In the genomic region with DNA sequence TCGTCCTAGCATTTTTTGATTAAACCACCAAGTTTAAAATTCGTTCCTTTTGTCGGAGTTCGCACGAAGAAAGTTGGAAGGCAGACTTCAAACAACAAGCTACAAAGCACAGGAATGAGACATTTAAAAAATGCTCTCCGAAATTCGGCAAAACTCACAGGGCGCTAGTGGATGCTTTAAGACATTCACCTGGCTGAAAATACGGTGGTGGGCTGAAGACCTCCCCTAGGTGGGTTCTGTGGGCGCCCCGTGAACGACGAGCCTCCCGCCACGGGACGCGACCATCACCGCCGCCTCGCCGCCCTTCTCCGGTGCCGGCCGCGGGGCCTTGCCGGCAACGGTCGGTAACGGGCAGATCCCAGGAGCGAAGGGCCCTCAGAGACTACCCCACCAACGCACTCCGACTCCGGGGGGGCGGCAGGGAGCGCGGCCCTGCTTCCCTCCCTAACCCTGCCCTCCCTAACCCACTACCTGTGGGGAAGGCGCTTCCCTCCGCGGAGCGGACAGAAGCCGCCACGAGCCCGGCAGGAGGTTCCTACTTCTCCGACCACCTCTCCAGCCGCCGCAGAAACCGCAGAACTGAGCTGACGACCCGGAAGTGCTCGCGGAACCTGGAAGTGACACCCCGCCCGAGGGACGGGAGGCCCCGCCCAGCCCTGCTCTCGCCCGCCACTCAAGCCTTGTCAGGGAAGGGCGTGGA, we compare ENCODE assay signal across 9 cellular contexts. TPM values are rescaled to one million over a fixed set of nuclear protein-coding genes. Genes with fewer than 3 reads are reported as not detected.
DNase-seq lines count a peak whose midpoint lies in the region; ATAC-seq and TF ChIP-seq lines count a peak whose summit lies in the region.
"Had no signal": no experiment of that assay in that cellular context is flagged by ENCODE, and none has a peak within 500 bp of the region (broad histone marks: within the 10 kb centered on the region; RNA-seq: fewer than 3 reads in every experiment).

A gene with protein sequence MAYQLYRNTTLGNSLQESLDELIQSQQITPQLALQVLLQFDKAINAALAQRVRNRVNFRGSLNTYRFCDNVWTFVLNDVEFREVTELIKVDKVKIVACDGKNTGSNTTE (minus strand): TSS at position 581 of the 700 bp plus-strand sequence. CDS start 5,238 bp downstream, outside the sequence.

- peaks cover 18% of the 10 kb centered on the region for H3K36me3 Mint-ChIP-seq in central memory CD8-positive, alpha-beta T cell (ENCODE audit: insufficient read depth)

- peak; percentile 80 for TF ChIP-seq POLR2A in GM19099 (IDR thresholded peaks at IDR 0.05; ENCODE audit: extremely low read depth, insufficient read length, low read depth)
- peak in 2 of 3 donors; percentile 12 to 47 for TF ChIP-seq POLR2A in spleen (IDR thresholded peaks at IDR 0.05)

- H3K4me1 ChIP-seq in spleen: peaks cover 14 to 48% (median 29%) of the 10 kb centered on the region in 6 donors

- no peaks in the 10 kb centered on the region for H3K9me3 Mint-ChIP-seq in central memory CD8-positive, alpha-beta T cell
- H3K9me3 Mint-ChIP-seq: dendritic cell treated with granulocyte-macrophage colony-stimulating factor and Interleukin-4, amounts not matched to agents 40 ng/mL and 50 ng/mL, for 4 days had no signal

- no peak within 1 kb of the TSS for H3K4me3 Mint-ChIP-seq in central memory CD8-positive, alpha-beta T cell
- H3K4me3 Mint-ChIP-seq: dendritic cell treated with granulocyte-macrophage colony-stimulating factor and Interleukin-4, amounts not matched to agents 40 ng/mL and 50 ng/mL, for 4 days had no signal

- H3K27me3 ChIP-seq in spleen (replicated peaks in 1 of 7): no peaks in the 10 kb centered on the region

- ATAC-seq in HG03378 (IDR thresholded peaks at IDR 0.05; ENCODE audit: unreplicated experiment): peak; percentile 86
- ATAC-seq in activated CD4-positive, CD25-positive, alpha-beta regulatory T cell treated with anti-CD3 and anti-CD28 coated beads, Interleukin-2, amount 50 U/mL, for 24 hours: peak; percentile 100
- peak; percentile 99 for ATAC-seq in central memory CD8-positive, alpha-beta T cell (replicated peaks; ENCODE audit: extremely low read depth, poor library complexity, severe bottlenecking)

- peak within 1 kb of the TSS; percentile 67 to 93 (median 87) for H3K27ac ChIP-seq in spleen

- peaks cover 3 to 49% (median 15%) of the 10 kb centered on the region in 6 donors for H3K36me3 ChIP-seq in spleen

- H3K9me3 ChIP-seq in spleen: peaks cover 0 to 2% (median 0%) of the 10 kb centered on the region in 8 donors

- H3K27me3 Mint-ChIP-seq in central memory CD8-positive, alpha-beta T cell: no peaks in the 10 kb centered on the region
- H3K27me3 Mint-ChIP-seq: dendritic cell treated with granulocyte-macrophage colony-stimulating factor and Interleukin-4, amounts not matched to agents 40 ng/mL and 50 ng/mL, for 4 days had no signal

- TF ChIP-seq CTCF in AG10803 (conservative IDR thresholded peaks at IDR 0.05; ENCODE audit: low read length) (no peak), spleen (IDR thresholded peaks at IDR 0.05 in 8 of 11, conservative IDR thresholded peaks at IDR 0.05 in 3 of 11) (peak in 1 of 11 experiments; percentile 16)

- peak; percentile 90 for DNase-seq in AG10803 (ENCODE audit: low read depth)
- DNase-seq in NCI-H446 treated with DMSO at 0.1 percent for 48 hours (lab: John Stamatoyannopoulos, UW): peak; percentile 68
- peak; percentile 82 to 84 for DNase-seq in central memory CD8-positive, alpha-beta T cell (ENCODE audit: low spot score in 2 of 2)
- peak; percentile 97 for DNase-seq in iris pigment epithelial cell (ENCODE audit: low read depth)
- DNase-seq in spleen: peak; percentile 99

- intact Hi-C loops in spleen (cut with DNase I; ENCODE audit: low total_unique reads): no loop called here

- no peak within 1 kb of the TSS for H3K27ac Mint-ChIP-seq in central memory CD8-positive, alpha-beta T cell (ENCODE audit: low read depth)
- H3K27ac Mint-ChIP-seq: dendritic cell treated with granulocyte-macrophage colony-stimulating factor and Interleukin-4, amounts not matched to agents 40 ng/mL and 50 ng/mL, for 4 days had no signal

- peaks cover 6% of the 10 kb centered on the region for H3K4me1 Mint-ChIP-seq in central memory CD8-positive, alpha-beta T cell

- WGBS in spleen, 5 donors: 0 to 1% (median 0%) methylated on average over 29 to 58 of the region's 58 CpGs

- H3K4me3 ChIP-seq in AG10803 (ENCODE audit: low read length) (peak within 1 kb of the TSS; percentile 79), spleen (peak within 1 kb of the TSS; percentile 58 to 96 (median 86))

RNA-seq across cellular contexts. Expression of the gene that starts here (rescaled TPM):
- 10 to 100 TPM; 33.8 to 78.2 (median 61.8) TPM for total RNA-seq in spleen
- polyA plus RNA-seq in spleen: 100 to 1,000 TPM in 1 of 3 donors, 10 to 100 TPM in 2; 70.6 to 103 (median 89.7) TPM

Comparison
In these comparisons a context has a peak if more than half of its experiments do, and no peak if none do; other contexts are left out.
1. Peak in every context shown above with its lines: DNase-seq, ATAC-seq, H3K4me3 ChIP-seq and H3K27ac ChIP-seq.